In genomic region chr2:96022701-96023522, GRCh38 we compare ENCODE assay signal across 8 cellular contexts. TPM values are rescaled to one million over a fixed set of nuclear protein-coding genes. Genes with fewer than 3 reads are reported as not detected.
DNase-seq lines count a peak whose midpoint lies in the region; ATAC-seq, FAIRE-seq and TF ChIP-seq lines count a peak whose summit lies in the region.
"Not testable (repeated sequence)": the region's sequence is repeated elsewhere in the genome, so short reads cannot be mapped to it uniquely, and the experiment has no call there.

No MANE protein-coding gene starts in this region.

- H3K4me3 ChIP-seq in GM12864 (ENCODE audit: low read depth, low read length); OCI-LY3 (ENCODE audit: low read length); kidney (ENCODE audit: low read length in 2 of 2); skeletal muscle cell (ENCODE audit: low read depth, low read length): not testable (repeated sequence)

- intact Hi-C loops in kidney (cut with DNase I), result not testable (repeated sequence)

- H3K4me3 Mint-ChIP-seq in type B pancreatic cell, result not testable (repeated sequence)

- H3K27me3 ChIP-seq in OCI-LY3 (ENCODE audit: low read depth, low read length), result not testable (repeated sequence)

- not testable (repeated sequence) for H3K79me2 ChIP-seq in OCI-LY3 (ENCODE audit: low read length)

- not testable (repeated sequence) for H3K36me3 Mint-ChIP-seq in type B pancreatic cell

- not testable (repeated sequence) for H3K4me2 ChIP-seq in OCI-LY3 (ENCODE audit: low read length)

- H3K9me3 ChIP-seq in OCI-LY3 (ENCODE audit: insufficient read depth, low read length); kidney (ENCODE audit: control insufficient read depth in 1 of 2, low read length in 2 of 2): not testable (repeated sequence)

- not testable (repeated sequence) for H2AFZ ChIP-seq in OCI-LY3 (ENCODE audit: low read depth, low read length)

- TF ChIP-seq CTCF in GM12864 (IDR thresholded peaks at IDR 0.05; ENCODE audit: low read depth, low read length, missing control alignments) (peak; percentile 84), OCI-LY3 (IDR thresholded peaks at IDR 0.05; ENCODE audit: low read depth, low read length) (peak; percentile 53), kidney (IDR thresholded peaks at IDR 0.05; ENCODE audit: borderline replicate concordance, extremely low read depth, insufficient read depth) (peak; percentile 86), type B pancreatic cell (conservative IDR thresholded peaks at IDR 0.05) (peak; percentile 91)

- H3K36me3 ChIP-seq in OCI-LY3 (replicated peaks; ENCODE audit: low read depth, low read length); kidney (ENCODE audit: control insufficient read depth in 1 of 2, insufficient read depth in 2 of 2, low read length in 2 of 2): not testable (repeated sequence)

- not testable (repeated sequence) for H3K27me3 Mint-ChIP-seq in type B pancreatic cell

- not testable (repeated sequence) for H3K9me3 Mint-ChIP-seq in type B pancreatic cell

- not testable (repeated sequence) for H3K9ac ChIP-seq in OCI-LY3 (ENCODE audit: low read length); kidney (ENCODE audit: low read length in 2 of 2)

- peak; percentile 29 for DNase-seq in GM12864 (ENCODE audit: low read depth)
- peak; percentile 76 for DNase-seq in activated CD8-positive, alpha-beta memory T cell treated with anti-CD3 and anti-CD28 coated beads, Interleukin-2, amount 50 U/mL, for 48 hours
- DNase-seq in dermis blood vessel endothelial cell, result peak; percentile 82
- DNase-seq in kidney, result peak; percentile 89
- DNase-seq in skeletal muscle cell (ENCODE audit: low read depth), result peak; percentile 34
- peak; percentile 88 for DNase-seq in type B pancreatic cell (ENCODE audit: extremely low spot score, unreplicated experiment)

- H3K27ac ChIP-seq in OCI-LY3 (ENCODE audit: low read length); kidney (ENCODE audit: low read depth in 2 of 2, low read length in 2 of 2): not testable (repeated sequence)

- not testable (repeated sequence) for H4K20me1 ChIP-seq in OCI-LY3 (ENCODE audit: insufficient read depth, low read length)

- not testable (repeated sequence) for FAIRE-seq in kidney (lab: Jason Lieb, UNC)

- peak; percentile 82 for ATAC-seq in HG02759 (IDR thresholded peaks at IDR 0.05; ENCODE audit: unreplicated experiment)

- H3K4me1 Mint-ChIP-seq in type B pancreatic cell (ENCODE audit: unreplicated experiment), result not testable (repeated sequence)

- not testable (repeated sequence) for H3K4me1 ChIP-seq in OCI-LY3 (ENCODE audit: low read length); kidney (ENCODE audit: control insufficient read depth in 1 of 2, insufficient read depth in 1 of 2, low read depth in 1 of 2, low read length in 2 of 2)

- not testable (repeated sequence) for H3K27ac Mint-ChIP-seq in type B pancreatic cell

RNA-seq across cellular contexts. Expression of gene GPAT2, which starts 11.8 kb away (rescaled TPM):
- total RNA-seq in dermis blood vessel endothelial cell, result 5.6 and 30.9 TPM in 2 replicates
- total RNA-seq in kidney, result 2.7 TPM
- polyA plus RNA-seq in kidney (ENCODE audit: insufficient read depth, low read depth, low replicate concordance), result 1.1 TPM
- total RNA-seq in type B pancreatic cell (ENCODE audit: low replicate concordance), result 0.39 TPM in 1 of 2 replicates, not detected in the other

RNA-seq across cellular contexts. Expression of gene ANKRD36C, which starts 31.3 kb away (rescaled TPM):
- 38.0 and 56.8 TPM in 2 replicates for total RNA-seq in dermis blood vessel endothelial cell
- 26.2 TPM for total RNA-seq in kidney
- 0.15 TPM for polyA plus RNA-seq in kidney (ENCODE audit: insufficient read depth, low read depth, low replicate concordance)
- total RNA-seq in type B pancreatic cell (ENCODE audit: low replicate concordance), result 10.8 and 47.0 TPM in 2 replicates

Comparison
In these comparisons a context has a peak if more than half of its experiments do, and no peak if none do; other contexts are left out.
1. DNase-seq: peak in every context shown above with its lines; median percentile 89 in kidney; 88 in type B pancreatic cell; 82 in dermis blood vessel endothelial cell; 76 in activated CD8-positive, alpha-beta memory T cell treated with anti-CD3 and anti-CD28 coated beads, Interleukin-2, amount 50 U/mL, for 48 hours; 34 in skeletal muscle cell; 29 in GM12864.